Comparison of ENCODE assay signal across 20 cellular contexts in genomic region chr17:76706817-76707216, GRCh38.
"Had no signal": no experiment of that assay in that cellular context is flagged by ENCODE, and none has a peak within 500 bp of the region (broad histone marks: within the 10 kb centered on the region; RNA-seq: fewer than 3 reads in every experiment).

No MANE protein-coding gene starts in this region.

- DNase-seq: activated B cell treated with CpG ODN at 0.5 μM for 24 hours; activated CD4-positive, alpha-beta T cell treated with anti-CD3 and anti-CD28 coated beads for 48 hours; activated CD8-positive, alpha-beta T cell treated with anti-CD3 and anti-CD28 coated beads for 36 hours; activated effector memory CD4-positive, alpha-beta T cell treated with Interleukin-2 at 50 U/mL for 16 hours; activated T-cell treated with anti-CD3 and anti-CD28 coated beads, Interleukin-2, amount 50 U/mL, for 4 hours; body of pancreas; effector memory CD4-positive, alpha-beta T cell; islet precursor cell; posterior cingulate gyrus; small intestine; stimulated activated CD4-positive, alpha-beta T cell treated with anti-CD3 and anti-CD28 coated beads, Interleukin-4, amount 100 ng/mL, for 24 hours; stimulated activated naive CD4-positive, alpha-beta T cell; substantia nigra; T-helper 2 cell; upper lobe of right lung had no signal

- H3K4me3 ChIP-seq: body of pancreas, upper lobe of right lung had no signal

- H3K36me3 Mint-ChIP-seq: activated naive CD4-positive, alpha-beta T cell treated with anti-CD3 and anti-CD28 coated beads, Interleukin-2, amount 50 U/mL, for 72 hours; naive thymus-derived CD8-positive, alpha-beta T cell had no signal

- H3K27ac Mint-ChIP-seq: activated B cell treated with CpG ODN at 0.5 μM for 24 hours; activated CD8-positive, alpha-beta T cell treated with anti-CD3 and anti-CD28 coated beads for 36 hours; activated naive CD4-positive, alpha-beta T cell treated with anti-CD3 and anti-CD28 coated beads, Interleukin-2, amount 50 U/mL, for 72 hours; dendritic cell treated with granulocyte-macrophage colony-stimulating factor and Interleukin-4, amounts not matched to agents 40 ng/mL and 50 ng/mL, for 4 days; naive thymus-derived CD8-positive, alpha-beta T cell had no signal

- H3K36me3 ChIP-seq: upper lobe of right lung had no signal

- H3K27me3 ChIP-seq: body of pancreas, upper lobe of right lung had no signal

- H3K4me3 Mint-ChIP-seq: activated B cell treated with CpG ODN at 0.5 μM for 24 hours; activated CD8-positive, alpha-beta T cell treated with anti-CD3 and anti-CD28 coated beads for 36 hours; activated T-cell treated with anti-CD3 and anti-CD28 coated beads, Interleukin-2, amount 50 U/mL, for 4 hours; central memory CD8-positive, alpha-beta T cell; dendritic cell treated with granulocyte-macrophage colony-stimulating factor and Interleukin-4, amounts not matched to agents 40 ng/mL and 50 ng/mL, for 4 days had no signal

- H3K9me3 Mint-ChIP-seq: activated B cell treated with CpG ODN at 0.5 μM for 24 hours; activated CD8-positive, alpha-beta T cell treated with anti-CD3 and anti-CD28 coated beads for 36 hours; activated naive CD4-positive, alpha-beta T cell treated with anti-CD3 and anti-CD28 coated beads, Interleukin-2, amount 50 U/mL, for 72 hours; activated T-cell treated with anti-CD3 and anti-CD28 coated beads, Interleukin-2, amount 50 U/mL, for 4 hours; central memory CD8-positive, alpha-beta T cell; dendritic cell treated with granulocyte-macrophage colony-stimulating factor and Interleukin-4, amounts not matched to agents 40 ng/mL and 50 ng/mL, for 4 days; naive thymus-derived CD8-positive, alpha-beta T cell had no signal

- ATAC-seq: activated CD8-positive, alpha-beta T cell treated with anti-CD3 and anti-CD28 coated beads for 36 hours; activated naive CD4-positive, alpha-beta T cell treated with anti-CD3 and anti-CD28 coated beads, Interleukin-2, amount 50 U/mL, for 72 hours; activated T-cell treated with anti-CD3 and anti-CD28 coated beads, Interleukin-2, amount 50 U/mL, for 4 hours; body of pancreas; left lobe of liver; naive thymus-derived CD8-positive, alpha-beta T cell had no signal

- H3K27me3 Mint-ChIP-seq: activated B cell treated with CpG ODN at 0.5 μM for 24 hours; activated CD8-positive, alpha-beta T cell treated with anti-CD3 and anti-CD28 coated beads for 36 hours; central memory CD8-positive, alpha-beta T cell; naive thymus-derived CD8-positive, alpha-beta T cell had no signal

- H3K9me3 ChIP-seq: body of pancreas, upper lobe of right lung had no signal
